In the genomic region with DNA sequence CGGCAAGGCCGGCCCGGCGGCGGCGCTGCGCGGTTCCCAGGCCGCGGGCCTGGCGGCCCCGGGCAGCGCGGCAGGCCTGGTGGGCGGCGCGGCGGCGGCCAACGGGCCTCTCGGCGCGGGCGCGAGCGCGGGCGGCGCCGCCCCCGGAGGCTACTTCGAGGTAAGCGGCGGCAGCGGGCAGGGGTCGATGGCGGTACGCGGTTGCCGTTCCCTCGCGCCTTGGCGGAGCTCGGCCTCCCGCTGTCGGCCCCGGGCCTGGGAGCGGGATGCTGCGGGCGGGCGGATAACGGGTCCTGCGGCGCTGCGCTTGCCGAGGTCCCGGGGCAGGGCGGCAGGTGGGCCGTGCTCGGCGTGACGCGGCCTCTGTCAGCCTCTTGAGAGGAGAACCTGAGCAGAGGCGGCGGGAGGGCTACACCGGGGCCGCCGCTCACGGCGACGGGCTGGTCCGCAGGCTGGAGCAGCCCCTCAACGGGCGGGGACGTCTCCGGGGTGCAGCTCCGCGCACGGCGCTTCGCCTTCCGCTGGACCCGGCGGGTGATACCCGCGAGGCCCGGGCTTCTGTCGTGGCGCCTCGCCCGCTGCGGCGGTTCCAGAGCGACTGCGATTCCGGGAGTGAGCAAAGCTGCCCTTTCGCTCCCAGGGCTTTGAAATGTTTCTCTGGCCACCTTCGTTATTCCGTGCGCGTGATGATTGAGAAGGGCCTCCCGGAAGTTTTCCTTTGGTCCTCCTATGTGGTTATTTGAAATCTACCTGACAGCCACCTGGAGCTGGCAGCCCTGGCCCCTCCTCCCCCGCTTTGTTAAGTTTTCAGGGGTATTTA, we compare ENCODE assay signal across 8 cellular contexts. TPM values are rescaled to one million over a fixed set of nuclear protein-coding genes. Genes with fewer than 3 reads are reported as not detected.
A peak's percentile ranks its signal among the peaks of the same experiment; 100 is the strongest.
DNase-seq lines count a peak whose midpoint lies in the region; ATAC-seq, FAIRE-seq and TF ChIP-seq lines count a peak whose summit lies in the region.

No MANE protein-coding gene starts in this region.

- H3K9ac ChIP-seq in iPS-20b (ENCODE audit: low read depth, low read length): peak overlapping the region; percentile 37; the same call in 1 of the 2 replicates

- H3K4me3 ChIP-seq in AG10803 (ENCODE audit: low read length) (peak overlapping the region; percentile 79), iPS-20b (ENCODE audit: low read length) (peak overlapping the region; percentile 67), skin epidermis (peak overlapping the region; percentile 62 to 96 (median 85))

- H3K27me3 ChIP-seq in iPS-20b (ENCODE audit: insufficient read depth, low read length): no peaks in the 10 kb centered on the region

- H3K36me3 ChIP-seq in iPS-20b (ENCODE audit: insufficient read depth, low read depth, low read length): peaks cover 5% of the 10 kb centered on the region; the same call in 1 of the 2 replicates

- H3K4me1 Mint-ChIP-seq in T-helper 17 cell: peaks cover 9% of the 10 kb centered on the region

- FAIRE-seq in GM19239 (lab: Jason Lieb, UNC): peak; percentile 21

- H3K27ac Mint-ChIP-seq in T-helper 17 cell: peak overlapping the region; percentile 76

- DNase-seq in AG10803 (ENCODE audit: low read depth) (peak; percentile 34), GM19239 (ENCODE audit: insufficient read length, low spot score) (peak; percentile 20), T-helper 17 cell (peak; percentile 43 to 54 (median 47)), astrocyte of the hippocampus (ENCODE audit: low read depth, low spot score) (peak; percentile 79), NCI-H187 treated with DMSO at 0.1 percent for 48 hours (lab: John Stamatoyannopoulos, UW) (no peak)

- H3K36me3 Mint-ChIP-seq in T-helper 17 cell (ENCODE audit: low read depth): no peaks in the 10 kb centered on the region

- peak; percentile 14 for ATAC-seq in HG03521 (IDR thresholded peaks at IDR 0.05; ENCODE audit: unreplicated experiment)
- peak; percentile 4 for ATAC-seq in T-helper 17 cell

- no peaks in the 10 kb centered on the region for H3K27me3 Mint-ChIP-seq in T-helper 17 cell

- H3K9me3 ChIP-seq in T-helper 17 cell (ENCODE audit: control insufficient read depth, low read length, poor library complexity, severe bottlenecking) (no peaks in the 10 kb centered on the region), iPS-20b (ENCODE audit: insufficient read depth, low read depth, low read length) (no peaks in the 10 kb centered on the region)

- no peak overlapping the region for H3K27ac ChIP-seq in iPS-20b (ENCODE audit: low read length)
- H3K27ac ChIP-seq in skin epidermis: peak overlapping the region; percentile 63 to 98 (median 88)

- TF ChIP-seq CTCF in AG10803 (conservative IDR thresholded peaks at IDR 0.05; ENCODE audit: low read length): no peak

- peak overlapping the region; percentile 84 for H3K4me3 Mint-ChIP-seq in T-helper 17 cell

- H3K4me1 ChIP-seq in iPS-20b (ENCODE audit: insufficient read depth, low read length): peaks cover 7% of the 10 kb centered on the region; the same call in 1 of the 2 replicates

RNA-seq across cellular contexts. Expression of a gene that starts 0.8 kb away (rescaled TPM):
- total RNA-seq in T-helper 17 cell: 10 to 100 TPM; 34.8 to 39.8 TPM
